ENCODE assay signal across 1 cellular context in the genomic region with DNA sequence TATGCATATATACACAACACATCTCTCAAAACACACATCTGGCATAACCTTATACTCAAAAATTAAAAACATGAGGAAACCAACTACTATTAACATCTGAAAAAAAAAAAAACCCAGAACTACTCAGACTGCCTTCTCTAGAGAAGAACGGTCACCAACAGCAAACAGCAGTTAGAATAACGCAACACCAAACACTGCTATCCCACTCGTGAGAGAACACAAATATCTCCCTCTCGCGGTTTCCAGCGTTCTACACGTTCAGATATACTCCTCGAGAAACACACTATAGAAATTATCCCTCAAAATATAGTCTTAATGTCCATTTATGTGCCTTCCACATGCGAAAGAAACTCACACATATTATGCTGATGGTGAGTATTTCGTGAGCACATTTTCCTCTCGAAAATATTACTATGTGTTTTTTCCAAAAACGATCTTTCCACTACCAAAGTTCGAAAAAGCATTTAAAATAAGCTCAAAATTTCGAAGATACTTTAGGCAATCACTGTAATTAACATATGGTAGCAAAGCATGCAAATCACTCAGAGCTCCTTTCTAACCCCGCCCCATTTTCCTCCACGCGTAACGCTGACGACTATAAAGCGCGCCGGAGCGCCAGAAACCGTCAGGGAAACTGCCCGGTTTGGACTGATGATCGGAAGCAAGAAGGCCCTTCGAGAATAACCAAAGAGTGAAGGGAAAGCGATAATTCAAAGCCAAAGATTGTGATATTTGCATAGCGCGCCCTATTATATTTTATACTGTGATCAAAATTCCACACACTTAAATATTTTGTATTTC.
TF ChIP-seq lines count a peak whose summit lies in the region.

No MANE protein-coding gene starts in this region.

TF ChIP-seq in WTC11, 78 proteins besides CTCF, POLR2A, EP300 and RAD21 (continued from another document and continues in another):
- TF ChIP-seq, protein P1, sequence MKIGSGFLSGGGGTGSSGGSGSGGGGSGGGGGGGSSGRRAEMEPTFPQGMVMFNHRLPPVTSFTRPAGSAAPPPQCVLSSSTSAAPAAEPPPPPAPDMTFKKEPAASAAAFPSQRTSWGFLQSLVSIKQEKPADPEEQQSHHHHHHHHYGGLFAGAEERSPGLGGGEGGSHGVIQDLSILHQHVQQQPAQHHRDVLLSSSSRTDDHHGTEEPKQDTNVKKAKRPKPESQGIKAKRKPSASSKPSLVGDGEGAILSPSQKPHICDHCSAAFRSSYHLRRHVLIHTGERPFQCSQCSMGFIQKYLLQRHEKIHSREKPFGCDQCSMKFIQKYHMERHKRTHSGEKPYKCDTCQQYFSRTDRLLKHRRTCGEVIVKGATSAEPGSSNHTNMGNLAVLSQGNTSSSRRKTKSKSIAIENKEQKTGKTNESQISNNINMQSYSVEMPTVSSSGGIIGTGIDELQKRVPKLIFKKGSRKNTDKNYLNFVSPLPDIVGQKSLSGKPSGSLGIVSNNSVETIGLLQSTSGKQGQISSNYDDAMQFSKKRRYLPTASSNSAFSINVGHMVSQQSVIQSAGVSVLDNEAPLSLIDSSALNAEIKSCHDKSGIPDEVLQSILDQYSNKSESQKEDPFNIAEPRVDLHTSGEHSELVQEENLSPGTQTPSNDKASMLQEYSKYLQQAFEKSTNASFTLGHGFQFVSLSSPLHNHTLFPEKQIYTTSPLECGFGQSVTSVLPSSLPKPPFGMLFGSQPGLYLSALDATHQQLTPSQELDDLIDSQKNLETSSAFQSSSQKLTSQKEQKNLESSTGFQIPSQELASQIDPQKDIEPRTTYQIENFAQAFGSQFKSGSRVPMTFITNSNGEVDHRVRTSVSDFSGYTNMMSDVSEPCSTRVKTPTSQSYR (CRISPR knock-in tag; IDR thresholded peaks at IDR 0.05) = no peak
- TF ChIP-seq ETV6 (CRISPR knock-in tag; IDR thresholded peaks at IDR 0.05) = peak; percentile 68; the same call in 1 of the 2 replicates
- 0 out of 2 replicates have a peak, but pooled peaks have one; percentile 48 for TF ChIP-seq ZBTB21 (CRISPR knock-in tag; IDR thresholded peaks at IDR 0.05; ENCODE audit: borderline replicate concordance)
- TF ChIP-seq ZNF317 (CRISPR knock-in tag; IDR thresholded peaks at IDR 0.05; ENCODE audit: borderline replicate concordance, low read depth) = no peak
- TF ChIP-seq MYBL2 (CRISPR knock-in tag; IDR thresholded peaks at IDR 0.05) = peak; percentile 77; the same call in 1 of the 2 replicates
- TF ChIP-seq, protein P2, sequence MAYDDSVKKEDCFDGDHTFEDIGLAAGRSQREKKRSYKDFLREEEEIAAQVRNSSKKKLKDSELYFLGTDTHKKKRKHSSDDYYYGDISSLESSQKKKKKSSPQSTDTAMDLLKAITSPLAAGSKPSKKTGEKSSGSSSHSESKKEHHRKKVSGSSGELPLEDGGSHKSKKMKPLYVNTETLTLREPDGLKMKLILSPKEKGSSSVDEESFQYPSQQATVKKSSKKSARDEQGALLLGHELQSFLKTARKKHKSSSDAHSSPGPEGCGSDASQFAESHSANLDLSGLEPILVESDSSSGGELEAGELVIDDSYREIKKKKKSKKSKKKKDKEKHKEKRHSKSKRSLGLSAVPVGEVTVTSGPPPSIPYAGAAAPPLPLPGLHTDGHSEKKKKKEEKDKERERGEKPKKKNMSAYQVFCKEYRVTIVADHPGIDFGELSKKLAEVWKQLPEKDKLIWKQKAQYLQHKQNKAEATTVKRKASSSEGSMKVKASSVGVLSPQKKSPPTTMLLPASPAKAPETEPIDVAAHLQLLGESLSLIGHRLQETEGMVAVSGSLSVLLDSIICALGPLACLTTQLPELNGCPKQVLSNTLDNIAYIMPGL (CRISPR knock-in tag; IDR thresholded peaks at IDR 0.05) = 0 out of 2 replicates have a peak, but pooled peaks have one; percentile 41
- no peak for TF ChIP-seq CBFB (CRISPR knock-in tag; IDR thresholded peaks at IDR 0.05; ENCODE audit: low read depth)
- TF ChIP-seq, protein P3, sequence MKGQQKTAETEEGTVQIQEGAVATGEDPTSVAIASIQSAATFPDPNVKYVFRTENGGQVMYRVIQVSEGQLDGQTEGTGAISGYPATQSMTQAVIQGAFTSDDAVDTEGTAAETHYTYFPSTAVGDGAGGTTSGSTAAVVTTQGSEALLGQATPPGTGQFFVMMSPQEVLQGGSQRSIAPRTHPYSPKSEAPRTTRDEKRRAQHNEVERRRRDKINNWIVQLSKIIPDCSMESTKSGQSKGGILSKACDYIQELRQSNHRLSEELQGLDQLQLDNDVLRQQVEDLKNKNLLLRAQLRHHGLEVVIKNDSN (CRISPR knock-in tag; IDR thresholded peaks at IDR 0.05) = peak; percentile 58; the same call in 1 of the 2 replicates
- TF ChIP-seq, protein P4, sequence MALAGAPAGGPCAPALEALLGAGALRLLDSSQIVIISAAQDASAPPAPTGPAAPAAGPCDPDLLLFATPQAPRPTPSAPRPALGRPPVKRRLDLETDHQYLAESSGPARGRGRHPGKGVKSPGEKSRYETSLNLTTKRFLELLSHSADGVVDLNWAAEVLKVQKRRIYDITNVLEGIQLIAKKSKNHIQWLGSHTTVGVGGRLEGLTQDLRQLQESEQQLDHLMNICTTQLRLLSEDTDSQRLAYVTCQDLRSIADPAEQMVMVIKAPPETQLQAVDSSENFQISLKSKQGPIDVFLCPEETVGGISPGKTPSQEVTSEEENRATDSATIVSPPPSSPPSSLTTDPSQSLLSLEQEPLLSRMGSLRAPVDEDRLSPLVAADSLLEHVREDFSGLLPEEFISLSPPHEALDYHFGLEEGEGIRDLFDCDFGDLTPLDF (CRISPR knock-in tag; IDR thresholded peaks at IDR 0.05) = no peak
- no peak; the same call in 1 of the 2 replicates for TF ChIP-seq ZNF138 (CRISPR knock-in tag; conservative IDR thresholded peaks at IDR 0.05)
- TF ChIP-seq, protein P5, sequence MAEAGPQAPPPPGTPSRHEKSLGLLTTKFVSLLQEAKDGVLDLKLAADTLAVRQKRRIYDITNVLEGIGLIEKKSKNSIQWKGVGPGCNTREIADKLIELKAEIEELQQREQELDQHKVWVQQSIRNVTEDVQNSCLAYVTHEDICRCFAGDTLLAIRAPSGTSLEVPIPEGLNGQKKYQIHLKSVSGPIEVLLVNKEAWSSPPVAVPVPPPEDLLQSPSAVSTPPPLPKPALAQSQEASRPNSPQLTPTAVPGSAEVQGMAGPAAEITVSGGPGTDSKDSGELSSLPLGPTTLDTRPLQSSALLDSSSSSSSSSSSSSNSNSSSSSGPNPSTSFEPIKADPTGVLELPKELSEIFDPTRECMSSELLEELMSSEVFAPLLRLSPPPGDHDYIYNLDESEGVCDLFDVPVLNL (CRISPR knock-in tag; IDR thresholded peaks at IDR 0.05; ENCODE audit: borderline replicate concordance, low read depth) = no peak
- TF ChIP-seq, protein P6, sequence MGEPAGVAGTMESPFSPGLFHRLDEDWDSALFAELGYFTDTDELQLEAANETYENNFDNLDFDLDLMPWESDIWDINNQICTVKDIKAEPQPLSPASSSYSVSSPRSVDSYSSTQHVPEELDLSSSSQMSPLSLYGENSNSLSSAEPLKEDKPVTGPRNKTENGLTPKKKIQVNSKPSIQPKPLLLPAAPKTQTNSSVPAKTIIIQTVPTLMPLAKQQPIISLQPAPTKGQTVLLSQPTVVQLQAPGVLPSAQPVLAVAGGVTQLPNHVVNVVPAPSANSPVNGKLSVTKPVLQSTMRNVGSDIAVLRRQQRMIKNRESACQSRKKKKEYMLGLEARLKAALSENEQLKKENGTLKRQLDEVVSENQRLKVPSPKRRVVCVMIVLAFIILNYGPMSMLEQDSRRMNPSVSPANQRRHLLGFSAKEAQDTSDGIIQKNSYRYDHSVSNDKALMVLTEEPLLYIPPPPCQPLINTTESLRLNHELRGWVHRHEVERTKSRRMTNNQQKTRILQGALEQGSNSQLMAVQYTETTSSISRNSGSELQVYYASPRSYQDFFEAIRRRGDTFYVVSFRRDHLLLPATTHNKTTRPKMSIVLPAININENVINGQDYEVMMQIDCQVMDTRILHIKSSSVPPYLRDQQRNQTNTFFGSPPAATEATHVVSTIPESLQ (CRISPR knock-in tag; IDR thresholded peaks at IDR 0.05) = no peak
- TF ChIP-seq TCF7 (CRISPR knock-in tag; IDR thresholded peaks at IDR 0.05; ENCODE audit: low read depth) = no peak
- TF ChIP-seq, protein P7, sequence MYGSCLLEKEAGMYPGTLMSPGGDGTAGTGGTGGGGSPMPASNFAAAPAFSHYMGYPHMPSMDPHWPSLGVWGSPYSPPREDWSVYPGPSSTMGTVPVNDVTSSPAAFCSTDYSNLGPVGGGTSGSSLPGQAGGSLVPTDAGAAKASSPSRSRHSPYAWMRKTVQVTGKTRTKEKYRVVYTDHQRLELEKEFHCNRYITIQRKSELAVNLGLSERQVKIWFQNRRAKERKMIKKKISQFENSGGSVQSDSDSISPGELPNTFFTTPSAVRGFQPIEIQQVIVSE (CRISPR knock-in tag; IDR thresholded peaks at IDR 0.05; ENCODE audit: borderline replicate concordance) = peak; percentile 100
- peak; percentile 76; the same call in 1 of the 2 replicates for TF ChIP-seq JUN (CRISPR knock-in tag; IDR thresholded peaks at IDR 0.05)
- peak; percentile 100 for TF ChIP-seq NFATC4 (CRISPR knock-in tag; IDR thresholded peaks at IDR 0.05)
- peak; percentile 97 for TF ChIP-seq OVOL2 (CRISPR knock-in tag; IDR thresholded peaks at IDR 0.05; ENCODE audit: borderline replicate concordance)
- TF ChIP-seq ELF4 (CRISPR knock-in tag; IDR thresholded peaks at IDR 0.05; ENCODE audit: low read depth) = no peak
- TF ChIP-seq SOX15 (CRISPR knock-in tag; IDR thresholded peaks at IDR 0.05) = peak; percentile 98
- TF ChIP-seq RORB (CRISPR knock-in tag; IDR thresholded peaks at IDR 0.05) = peak; percentile 100
- TF ChIP-seq, protein P8, sequence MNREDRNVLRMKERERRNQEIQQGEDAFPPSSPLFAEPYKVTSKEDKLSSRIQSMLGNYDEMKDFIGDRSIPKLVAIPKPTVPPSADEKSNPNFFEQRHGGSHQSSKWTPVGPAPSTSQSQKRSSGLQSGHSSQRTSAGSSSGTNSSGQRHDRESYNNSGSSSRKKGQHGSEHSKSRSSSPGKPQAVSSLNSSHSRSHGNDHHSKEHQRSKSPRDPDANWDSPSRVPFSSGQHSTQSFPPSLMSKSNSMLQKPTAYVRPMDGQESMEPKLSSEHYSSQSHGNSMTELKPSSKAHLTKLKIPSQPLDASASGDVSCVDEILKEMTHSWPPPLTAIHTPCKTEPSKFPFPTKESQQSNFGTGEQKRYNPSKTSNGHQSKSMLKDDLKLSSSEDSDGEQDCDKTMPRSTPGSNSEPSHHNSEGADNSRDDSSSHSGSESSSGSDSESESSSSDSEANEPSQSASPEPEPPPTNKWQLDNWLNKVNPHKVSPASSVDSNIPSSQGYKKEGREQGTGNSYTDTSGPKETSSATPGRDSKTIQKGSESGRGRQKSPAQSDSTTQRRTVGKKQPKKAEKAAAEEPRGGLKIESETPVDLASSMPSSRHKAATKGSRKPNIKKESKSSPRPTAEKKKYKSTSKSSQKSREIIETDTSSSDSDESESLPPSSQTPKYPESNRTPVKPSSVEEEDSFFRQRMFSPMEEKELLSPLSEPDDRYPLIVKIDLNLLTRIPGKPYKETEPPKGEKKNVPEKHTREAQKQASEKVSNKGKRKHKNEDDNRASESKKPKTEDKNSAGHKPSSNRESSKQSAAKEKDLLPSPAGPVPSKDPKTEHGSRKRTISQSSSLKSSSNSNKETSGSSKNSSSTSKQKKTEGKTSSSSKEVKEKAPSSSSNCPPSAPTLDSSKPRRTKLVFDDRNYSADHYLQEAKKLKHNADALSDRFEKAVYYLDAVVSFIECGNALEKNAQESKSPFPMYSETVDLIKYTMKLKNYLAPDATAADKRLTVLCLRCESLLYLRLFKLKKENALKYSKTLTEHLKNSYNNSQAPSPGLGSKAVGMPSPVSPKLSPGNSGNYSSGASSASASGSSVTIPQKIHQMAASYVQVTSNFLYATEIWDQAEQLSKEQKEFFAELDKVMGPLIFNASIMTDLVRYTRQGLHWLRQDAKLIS (CRISPR knock-in tag; IDR thresholded peaks at IDR 0.05; ENCODE audit: borderline replicate concordance) = peak; percentile 93
- TF ChIP-seq, protein P9, sequence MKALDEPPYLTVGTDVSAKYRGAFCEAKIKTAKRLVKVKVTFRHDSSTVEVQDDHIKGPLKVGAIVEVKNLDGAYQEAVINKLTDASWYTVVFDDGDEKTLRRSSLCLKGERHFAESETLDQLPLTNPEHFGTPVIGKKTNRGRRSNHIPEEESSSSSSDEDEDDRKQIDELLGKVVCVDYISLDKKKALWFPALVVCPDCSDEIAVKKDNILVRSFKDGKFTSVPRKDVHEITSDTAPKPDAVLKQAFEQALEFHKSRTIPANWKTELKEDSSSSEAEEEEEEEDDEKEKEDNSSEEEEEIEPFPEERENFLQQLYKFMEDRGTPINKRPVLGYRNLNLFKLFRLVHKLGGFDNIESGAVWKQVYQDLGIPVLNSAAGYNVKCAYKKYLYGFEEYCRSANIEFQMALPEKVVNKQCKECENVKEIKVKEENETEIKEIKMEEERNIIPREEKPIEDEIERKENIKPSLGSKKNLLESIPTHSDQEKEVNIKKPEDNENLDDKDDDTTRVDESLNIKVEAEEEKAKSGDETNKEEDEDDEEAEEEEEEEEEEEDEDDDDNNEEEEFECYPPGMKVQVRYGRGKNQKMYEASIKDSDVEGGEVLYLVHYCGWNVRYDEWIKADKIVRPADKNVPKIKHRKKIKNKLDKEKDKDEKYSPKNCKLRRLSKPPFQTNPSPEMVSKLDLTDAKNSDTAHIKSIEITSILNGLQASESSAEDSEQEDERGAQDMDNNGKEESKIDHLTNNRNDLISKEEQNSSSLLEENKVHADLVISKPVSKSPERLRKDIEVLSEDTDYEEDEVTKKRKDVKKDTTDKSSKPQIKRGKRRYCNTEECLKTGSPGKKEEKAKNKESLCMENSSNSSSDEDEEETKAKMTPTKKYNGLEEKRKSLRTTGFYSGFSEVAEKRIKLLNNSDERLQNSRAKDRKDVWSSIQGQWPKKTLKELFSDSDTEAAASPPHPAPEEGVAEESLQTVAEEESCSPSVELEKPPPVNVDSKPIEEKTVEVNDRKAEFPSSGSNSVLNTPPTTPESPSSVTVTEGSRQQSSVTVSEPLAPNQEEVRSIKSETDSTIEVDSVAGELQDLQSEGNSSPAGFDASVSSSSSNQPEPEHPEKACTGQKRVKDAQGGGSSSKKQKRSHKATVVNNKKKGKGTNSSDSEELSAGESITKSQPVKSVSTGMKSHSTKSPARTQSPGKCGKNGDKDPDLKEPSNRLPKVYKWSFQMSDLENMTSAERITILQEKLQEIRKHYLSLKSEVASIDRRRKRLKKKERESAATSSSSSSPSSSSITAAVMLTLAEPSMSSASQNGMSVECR (CRISPR knock-in tag; IDR thresholded peaks at IDR 0.05; ENCODE audit: borderline replicate concordance) = no peak; the same call in 1 of the 2 replicates
- TF ChIP-seq, protein P10, sequence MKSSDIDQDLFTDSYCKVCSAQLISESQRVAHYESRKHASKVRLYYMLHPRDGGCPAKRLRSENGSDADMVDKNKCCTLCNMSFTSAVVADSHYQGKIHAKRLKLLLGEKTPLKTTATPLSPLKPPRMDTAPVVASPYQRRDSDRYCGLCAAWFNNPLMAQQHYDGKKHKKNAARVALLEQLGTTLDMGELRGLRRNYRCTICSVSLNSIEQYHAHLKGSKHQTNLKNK (CRISPR knock-in tag; IDR thresholded peaks at IDR 0.05) = peak; percentile 100
- peak; percentile 87; the same call in 1 of the 2 replicates for TF ChIP-seq TEAD1 (CRISPR knock-in tag; IDR thresholded peaks at IDR 0.05)
- TF ChIP-seq, protein P11, sequence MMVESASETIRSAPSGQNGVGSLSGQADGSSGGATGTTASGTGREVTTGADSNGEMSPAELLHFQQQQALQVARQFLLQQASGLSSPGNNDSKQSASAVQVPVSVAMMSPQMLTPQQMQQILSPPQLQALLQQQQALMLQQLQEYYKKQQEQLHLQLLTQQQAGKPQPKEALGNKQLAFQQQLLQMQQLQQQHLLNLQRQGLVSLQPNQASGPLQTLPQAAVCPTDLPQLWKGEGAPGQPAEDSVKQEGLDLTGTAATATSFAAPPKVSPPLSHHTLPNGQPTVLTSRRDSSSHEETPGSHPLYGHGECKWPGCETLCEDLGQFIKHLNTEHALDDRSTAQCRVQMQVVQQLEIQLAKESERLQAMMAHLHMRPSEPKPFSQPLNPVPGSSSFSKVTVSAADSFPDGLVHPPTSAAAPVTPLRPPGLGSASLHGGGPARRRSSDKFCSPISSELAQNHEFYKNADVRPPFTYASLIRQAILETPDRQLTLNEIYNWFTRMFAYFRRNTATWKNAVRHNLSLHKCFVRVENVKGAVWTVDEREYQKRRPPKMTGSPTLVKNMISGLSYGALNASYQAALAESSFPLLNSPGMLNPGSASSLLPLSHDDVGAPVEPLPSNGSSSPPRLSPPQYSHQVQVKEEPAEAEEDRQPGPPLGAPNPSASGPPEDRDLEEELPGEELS (CRISPR knock-in tag; IDR thresholded peaks at IDR 0.05) = no peak
